Comparison of ENCODE assay signal across 1 cellular context in the genomic region with DNA sequence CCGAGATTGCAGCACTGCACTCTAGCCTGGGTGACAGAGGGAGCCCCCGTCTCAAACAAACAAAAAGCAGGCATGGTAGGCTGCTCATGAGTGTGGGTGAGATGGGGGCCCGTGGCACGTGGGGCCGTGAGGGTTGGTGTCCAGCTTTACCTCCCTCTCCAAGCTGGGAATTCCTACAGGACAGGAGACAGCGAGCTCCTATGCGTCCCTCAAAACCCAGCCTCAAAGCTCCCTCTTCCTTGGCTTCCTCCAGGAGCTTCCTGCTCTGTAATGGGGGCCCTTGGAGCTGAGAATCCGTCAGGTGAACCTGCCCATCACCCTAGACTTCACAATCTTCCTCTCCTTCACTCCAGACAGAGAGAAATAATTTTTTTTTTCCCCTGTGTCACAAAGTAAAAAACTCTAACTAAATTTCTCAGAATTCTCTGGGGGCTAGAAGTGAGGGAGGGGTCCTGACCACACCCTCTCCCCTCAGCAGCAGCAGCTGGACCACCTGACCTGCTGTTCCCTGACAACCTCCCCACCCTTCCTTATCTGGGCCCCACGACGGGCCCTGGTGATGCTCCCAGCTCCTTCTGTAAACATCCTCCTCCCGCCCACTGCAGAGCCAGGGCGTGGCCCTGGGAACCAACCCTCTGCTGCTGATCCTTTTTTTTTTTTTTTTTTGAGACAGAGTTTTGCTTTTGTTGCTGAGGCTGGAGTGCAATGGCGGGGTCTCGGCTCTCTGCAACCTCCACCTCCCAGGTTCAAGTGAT.
TF ChIP-seq lines count a peak whose summit lies in the region.

No MANE protein-coding gene starts in this region.

TF ChIP-seq in GM23338, 12 proteins besides CTCF, POLR2A, EP300 and RAD21 (continued from another document):
- TF ChIP-seq, protein P1, sequence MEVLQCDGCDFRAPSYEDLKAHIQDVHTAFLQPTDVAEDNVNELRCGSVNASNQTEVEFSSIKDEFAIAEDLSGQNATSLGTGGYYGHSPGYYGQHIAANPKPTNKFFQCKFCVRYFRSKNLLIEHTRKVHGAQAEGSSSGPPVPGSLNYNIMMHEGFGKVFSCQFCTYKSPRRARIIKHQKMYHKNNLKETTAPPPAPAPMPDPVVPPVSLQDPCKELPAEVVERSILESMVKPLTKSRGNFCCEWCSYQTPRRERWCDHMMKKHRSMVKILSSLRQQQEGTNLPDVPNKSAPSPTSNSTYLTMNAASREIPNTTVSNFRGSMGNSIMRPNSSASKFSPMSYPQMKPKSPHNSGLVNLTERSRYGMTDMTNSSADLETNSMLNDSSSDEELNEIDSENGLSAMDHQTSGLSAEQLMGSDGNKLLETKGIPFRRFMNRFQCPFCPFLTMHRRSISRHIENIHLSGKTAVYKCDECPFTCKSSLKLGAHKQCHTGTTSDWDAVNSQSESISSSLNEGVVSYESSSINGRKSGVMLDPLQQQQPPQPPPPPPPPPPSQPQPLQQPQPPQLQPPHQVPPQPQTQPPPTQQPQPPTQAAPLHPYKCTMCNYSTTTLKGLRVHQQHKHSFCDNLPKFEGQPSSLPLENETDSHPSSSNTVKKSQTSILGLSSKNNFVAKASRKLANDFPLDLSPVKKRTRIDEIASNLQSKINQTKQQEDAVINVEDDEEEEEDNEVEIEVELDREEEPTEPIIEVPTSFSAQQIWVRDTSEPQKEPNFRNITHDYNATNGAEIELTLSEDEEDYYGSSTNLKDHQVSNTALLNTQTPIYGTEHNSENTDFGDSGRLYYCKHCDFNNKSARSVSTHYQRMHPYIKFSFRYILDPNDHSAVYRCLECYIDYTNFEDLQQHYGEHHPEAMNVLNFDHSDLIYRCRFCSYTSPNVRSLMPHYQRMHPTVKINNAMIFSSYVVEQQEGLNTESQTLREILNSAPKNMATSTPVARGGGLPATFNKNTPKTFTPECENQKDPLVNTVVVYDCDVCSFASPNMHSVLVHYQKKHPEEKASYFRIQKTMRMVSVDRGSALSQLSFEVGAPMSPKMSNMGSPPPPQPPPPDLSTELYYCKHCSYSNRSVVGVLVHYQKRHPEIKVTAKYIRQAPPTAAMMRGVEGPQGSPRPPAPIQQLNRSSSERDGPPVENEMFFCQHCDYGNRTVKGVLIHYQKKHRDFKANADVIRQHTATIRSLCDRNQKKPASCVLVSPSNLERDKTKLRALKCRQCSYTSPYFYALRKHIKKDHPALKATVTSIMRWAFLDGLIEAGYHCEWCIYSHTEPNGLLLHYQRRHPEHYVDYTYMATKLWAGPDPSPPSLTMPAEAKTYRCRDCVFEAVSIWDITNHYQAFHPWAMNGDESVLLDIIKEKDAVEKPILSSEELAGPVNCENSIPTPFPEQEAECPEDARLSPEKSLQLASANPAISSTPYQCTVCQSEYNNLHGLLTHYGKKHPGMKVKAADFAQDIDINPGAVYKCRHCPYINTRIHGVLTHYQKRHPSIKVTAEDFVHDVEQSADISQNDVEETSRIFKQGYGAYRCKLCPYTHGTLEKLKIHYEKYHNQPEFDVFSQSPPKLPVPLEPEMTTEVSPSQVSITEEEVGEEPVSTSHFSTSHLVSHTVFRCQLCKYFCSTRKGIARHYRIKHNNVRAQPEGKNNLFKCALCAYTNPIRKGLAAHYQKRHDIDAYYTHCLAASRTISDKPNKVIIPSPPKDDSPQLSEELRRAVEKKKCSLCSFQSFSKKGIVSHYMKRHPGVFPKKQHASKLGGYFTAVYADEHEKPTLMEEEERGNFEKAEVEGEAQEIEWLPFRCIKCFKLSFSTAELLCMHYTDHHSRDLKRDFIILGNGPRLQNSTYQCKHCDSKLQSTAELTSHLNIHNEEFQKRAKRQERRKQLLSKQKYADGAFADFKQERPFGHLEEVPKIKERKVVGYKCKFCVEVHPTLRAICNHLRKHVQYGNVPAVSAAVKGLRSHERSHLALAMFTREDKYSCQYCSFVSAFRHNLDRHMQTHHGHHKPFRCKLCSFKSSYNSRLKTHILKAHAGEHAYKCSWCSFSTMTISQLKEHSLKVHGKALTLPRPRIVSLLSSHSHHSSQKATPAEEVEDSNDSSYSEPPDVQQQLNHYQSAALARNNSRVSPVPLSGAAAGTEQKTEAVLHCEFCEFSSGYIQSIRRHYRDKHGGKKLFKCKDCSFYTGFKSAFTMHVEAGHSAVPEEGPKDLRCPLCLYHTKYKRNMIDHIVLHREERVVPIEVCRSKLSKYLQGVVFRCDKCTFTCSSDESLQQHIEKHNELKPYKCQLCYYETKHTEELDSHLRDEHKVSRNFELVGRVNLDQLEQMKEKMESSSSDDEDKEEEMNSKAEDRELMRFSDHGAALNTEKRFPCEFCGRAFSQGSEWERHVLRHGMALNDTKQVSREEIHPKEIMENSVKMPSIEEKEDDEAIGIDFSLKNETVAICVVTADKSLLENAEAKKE (CRISPR knock-in tag; IDR thresholded peaks at IDR 0.05) = no peak
- TF ChIP-seq ZNF114 (CRISPR knock-in tag; IDR thresholded peaks at IDR 0.05) = no peak
- TF ChIP-seq NANOG (IDR thresholded peaks at IDR 0.05; ENCODE audit: borderline replicate concordance) = no peak
- no peak for TF ChIP-seq POLR2AphosphoS5 (IDR thresholded peaks at IDR 0.05; ENCODE audit: low read depth)
- TF ChIP-seq, protein P2, sequence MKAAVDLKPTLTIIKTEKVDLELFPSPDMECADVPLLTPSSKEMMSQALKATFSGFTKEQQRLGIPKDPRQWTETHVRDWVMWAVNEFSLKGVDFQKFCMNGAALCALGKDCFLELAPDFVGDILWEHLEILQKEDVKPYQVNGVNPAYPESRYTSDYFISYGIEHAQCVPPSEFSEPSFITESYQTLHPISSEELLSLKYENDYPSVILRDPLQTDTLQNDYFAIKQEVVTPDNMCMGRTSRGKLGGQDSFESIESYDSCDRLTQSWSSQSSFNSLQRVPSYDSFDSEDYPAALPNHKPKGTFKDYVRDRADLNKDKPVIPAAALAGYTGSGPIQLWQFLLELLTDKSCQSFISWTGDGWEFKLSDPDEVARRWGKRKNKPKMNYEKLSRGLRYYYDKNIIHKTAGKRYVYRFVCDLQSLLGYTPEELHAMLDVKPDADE (IDR thresholded peaks at IDR 0.05) = no peak
- no peak for TF ChIP-seq STAT1 (IDR thresholded peaks at IDR 0.05; ENCODE audit: unreplicated experiment)
- no peak for TF ChIP-seq JUNB (IDR thresholded peaks at IDR 0.05; ENCODE audit: unreplicated experiment)
- no peak for TF ChIP-seq EZH2 (IDR thresholded peaks at IDR 0.05; ENCODE audit: low read depth, unreplicated experiment)
- no peak for TF ChIP-seq EZH2phosphoT487 (IDR thresholded peaks at IDR 0.05; ENCODE audit: unreplicated experiment)
- TF ChIP-seq, protein P3, sequence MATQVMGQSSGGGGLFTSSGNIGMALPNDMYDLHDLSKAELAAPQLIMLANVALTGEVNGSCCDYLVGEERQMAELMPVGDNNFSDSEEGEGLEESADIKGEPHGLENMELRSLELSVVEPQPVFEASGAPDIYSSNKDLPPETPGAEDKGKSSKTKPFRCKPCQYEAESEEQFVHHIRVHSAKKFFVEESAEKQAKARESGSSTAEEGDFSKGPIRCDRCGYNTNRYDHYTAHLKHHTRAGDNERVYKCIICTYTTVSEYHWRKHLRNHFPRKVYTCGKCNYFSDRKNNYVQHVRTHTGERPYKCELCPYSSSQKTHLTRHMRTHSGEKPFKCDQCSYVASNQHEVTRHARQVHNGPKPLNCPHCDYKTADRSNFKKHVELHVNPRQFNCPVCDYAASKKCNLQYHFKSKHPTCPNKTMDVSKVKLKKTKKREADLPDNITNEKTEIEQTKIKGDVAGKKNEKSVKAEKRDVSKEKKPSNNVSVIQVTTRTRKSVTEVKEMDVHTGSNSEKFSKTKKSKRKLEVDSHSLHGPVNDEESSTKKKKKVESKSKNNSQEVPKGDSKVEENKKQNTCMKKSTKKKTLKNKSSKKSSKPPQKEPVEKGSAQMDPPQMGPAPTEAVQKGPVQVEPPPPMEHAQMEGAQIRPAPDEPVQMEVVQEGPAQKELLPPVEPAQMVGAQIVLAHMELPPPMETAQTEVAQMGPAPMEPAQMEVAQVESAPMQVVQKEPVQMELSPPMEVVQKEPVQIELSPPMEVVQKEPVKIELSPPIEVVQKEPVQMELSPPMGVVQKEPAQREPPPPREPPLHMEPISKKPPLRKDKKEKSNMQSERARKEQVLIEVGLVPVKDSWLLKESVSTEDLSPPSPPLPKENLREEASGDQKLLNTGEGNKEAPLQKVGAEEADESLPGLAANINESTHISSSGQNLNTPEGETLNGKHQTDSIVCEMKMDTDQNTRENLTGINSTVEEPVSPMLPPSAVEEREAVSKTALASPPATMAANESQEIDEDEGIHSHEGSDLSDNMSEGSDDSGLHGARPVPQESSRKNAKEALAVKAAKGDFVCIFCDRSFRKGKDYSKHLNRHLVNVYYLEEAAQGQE (IDR thresholded peaks at IDR 0.05; ENCODE audit: unreplicated experiment) = no peak
